1 cellular context compared by ENCODE assay signal in genomic region chr17:78256705-78257559, GRCh38.
TF ChIP-seq lines count a peak whose summit lies in the region.

No MANE protein-coding gene starts in this region.

TF ChIP-seq in K562, 482 proteins besides CTCF, POLR2A, EP300 and RAD21 (continued from another document):
- TF ChIP-seq, protein P1, sequence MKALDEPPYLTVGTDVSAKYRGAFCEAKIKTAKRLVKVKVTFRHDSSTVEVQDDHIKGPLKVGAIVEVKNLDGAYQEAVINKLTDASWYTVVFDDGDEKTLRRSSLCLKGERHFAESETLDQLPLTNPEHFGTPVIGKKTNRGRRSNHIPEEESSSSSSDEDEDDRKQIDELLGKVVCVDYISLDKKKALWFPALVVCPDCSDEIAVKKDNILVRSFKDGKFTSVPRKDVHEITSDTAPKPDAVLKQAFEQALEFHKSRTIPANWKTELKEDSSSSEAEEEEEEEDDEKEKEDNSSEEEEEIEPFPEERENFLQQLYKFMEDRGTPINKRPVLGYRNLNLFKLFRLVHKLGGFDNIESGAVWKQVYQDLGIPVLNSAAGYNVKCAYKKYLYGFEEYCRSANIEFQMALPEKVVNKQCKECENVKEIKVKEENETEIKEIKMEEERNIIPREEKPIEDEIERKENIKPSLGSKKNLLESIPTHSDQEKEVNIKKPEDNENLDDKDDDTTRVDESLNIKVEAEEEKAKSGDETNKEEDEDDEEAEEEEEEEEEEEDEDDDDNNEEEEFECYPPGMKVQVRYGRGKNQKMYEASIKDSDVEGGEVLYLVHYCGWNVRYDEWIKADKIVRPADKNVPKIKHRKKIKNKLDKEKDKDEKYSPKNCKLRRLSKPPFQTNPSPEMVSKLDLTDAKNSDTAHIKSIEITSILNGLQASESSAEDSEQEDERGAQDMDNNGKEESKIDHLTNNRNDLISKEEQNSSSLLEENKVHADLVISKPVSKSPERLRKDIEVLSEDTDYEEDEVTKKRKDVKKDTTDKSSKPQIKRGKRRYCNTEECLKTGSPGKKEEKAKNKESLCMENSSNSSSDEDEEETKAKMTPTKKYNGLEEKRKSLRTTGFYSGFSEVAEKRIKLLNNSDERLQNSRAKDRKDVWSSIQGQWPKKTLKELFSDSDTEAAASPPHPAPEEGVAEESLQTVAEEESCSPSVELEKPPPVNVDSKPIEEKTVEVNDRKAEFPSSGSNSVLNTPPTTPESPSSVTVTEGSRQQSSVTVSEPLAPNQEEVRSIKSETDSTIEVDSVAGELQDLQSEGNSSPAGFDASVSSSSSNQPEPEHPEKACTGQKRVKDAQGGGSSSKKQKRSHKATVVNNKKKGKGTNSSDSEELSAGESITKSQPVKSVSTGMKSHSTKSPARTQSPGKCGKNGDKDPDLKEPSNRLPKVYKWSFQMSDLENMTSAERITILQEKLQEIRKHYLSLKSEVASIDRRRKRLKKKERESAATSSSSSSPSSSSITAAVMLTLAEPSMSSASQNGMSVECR (CRISPR knock-in tag; IDR thresholded peaks at IDR 0.05): no peak
- TF ChIP-seq, protein P2, sequence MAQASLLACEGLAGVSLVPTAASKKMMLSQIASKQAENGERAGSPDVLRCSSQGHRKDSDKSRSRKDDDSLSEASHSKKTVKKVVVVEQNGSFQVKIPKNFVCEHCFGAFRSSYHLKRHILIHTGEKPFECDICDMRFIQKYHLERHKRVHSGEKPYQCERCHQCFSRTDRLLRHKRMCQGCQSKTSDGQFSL (CRISPR knock-in tag; IDR thresholded peaks at IDR 0.05): no peak
- TF ChIP-seq, protein P2 (tag; IDR thresholded peaks at IDR 0.05): no peak
- TF ChIP-seq HOMEZ (CRISPR knock-in tag; IDR thresholded peaks at IDR 0.05): no peak
- peak; percentile 67 for TF ChIP-seq CBFA2T3 (IDR thresholded peaks at IDR 0.05)
